14 cellular contexts compared by ENCODE assay signal in genomic region chr1:9671377-9672140, GRCh38. TPM values are rescaled to one million over a fixed set of nuclear protein-coding genes. Genes with fewer than 3 reads are reported as not detected.
DNase-seq lines count a peak whose midpoint lies in the region; ATAC-seq, FAIRE-seq and TF ChIP-seq lines count a peak whose summit lies in the region.
"Had no signal": no experiment of that assay in that cellular context is flagged by ENCODE, and none has a peak within 500 bp of the region (broad histone marks: within the 10 kb centered on the region; RNA-seq: fewer than 3 reads in every experiment).

No MANE protein-coding gene starts in this region.

- no peak overlapping the region for H3K4me3 ChIP-seq in K562
- H3K4me3 ChIP-seq: BLaER1 treated with 17β-estradiol and CSF1 and Interleukin-3, amounts not matched to agents 10 nM and 100 nM; HAP-1; skin epidermis had no signal

- H2AFZ ChIP-seq in K562 (ENCODE audit: low read depth, low read length), result no peak overlapping the region

- intact Hi-C loops in activated CD4-positive, alpha-beta T cell treated with anti-CD3 and anti-CD28 coated beads, Interleukin-2, amount 10 ng/mL, durations not matched to agents 24 days and 14 days (cut with micrococcal nuclease), result no loop called here
- intact Hi-C loops in K562 (cut with micrococcal nuclease), result no loop called here

- FAIRE-seq in K562 (lab: Jason Lieb, UNC), result no peak

- no peak overlapping the region for H3K27ac ChIP-seq in K562 (ENCODE audit: extremely low read depth, low read depth, low read length)
- H3K27ac ChIP-seq: skin epidermis had no signal

- CTCF ChIA-PET in K562 (lab: Yijun Ruan, JAX; ENCODE audit: low intra/inter-chr PET ratio), result no interaction called here

- in situ Hi-C loops in K562 (cut with MboI), result no loop called here

- no peaks in the 10 kb centered on the region for H3K27me3 Mint-ChIP-seq in activated CD4-positive, alpha-beta T cell treated with anti-CD3 and anti-CD28 coated beads, Interleukin-2, amount 10 ng/mL, durations not matched to agents 24 days and 14 days
- H3K27me3 Mint-ChIP-seq in osteocyte (ENCODE audit: unreplicated experiment), result no peaks in the 10 kb centered on the region

- TF ChIP-seq RAD21 in K562 (CRISPR knock-in tag; conservative IDR thresholded peaks at IDR 0.05 in 1 of 2, IDR thresholded peaks at IDR 0.05 in 1 of 2), result no peak

- no peak overlapping the region for H3K4me2 ChIP-seq in K562 (ENCODE audit: insufficient read depth, low read length)

- ATAC-seq in K562 (peak; percentile 24; the same call in 1 of the 3 replicates), GM18861 (IDR thresholded peaks at IDR 0.05; ENCODE audit: unreplicated experiment) (no peak)

- POLR2A ChIA-PET in K562 (lab: Yijun Ruan, JAX), result interaction anchor here (0.5 to 2.3 kb wide), 5 partner anchors 9 to 40 kb away, joined by 3 to 11 read pairs (median 3); no protein-coding TSS in a partner anchor

- no peaks in the 10 kb centered on the region for H3K9me1 ChIP-seq in K562 (ENCODE audit: control insufficient read depth, insufficient read depth, low read length)

- TF ChIP-seq EP300 in K562 (IDR thresholded peaks at IDR 0.05; ENCODE audit: low read length), result no peak

- DNase-seq in activated CD4-positive, alpha-beta T cell treated with anti-CD3 and anti-CD28 coated beads, Interleukin-2, amount 10 ng/mL, durations not matched to agents 24 days and 14 days, result no peak
- no peak for DNase-seq in activated CD4-positive, alpha-beta T cell treated with anti-CD3 and anti-CD28 coated beads for 1 hour
- DNase-seq in NCI-H226 (peak; percentile 70), K562 (ENCODE audit: extremely low read depth in 1 of 4, low spot score in 3 of 4) (no peak), renal cortical epithelial cell (ENCODE audit: low read depth) (peak; percentile 99), osteocyte (ENCODE audit: extremely low spot score, unreplicated experiment) (no peak), GOT3 (lab: John Stamatoyannopoulos, UW) (no peak)
- DNase-seq: NCI-H2107; stimulated activated naive CD4-positive, alpha-beta T cell; T-helper 2 cell had no signal

- H3K4me1 ChIP-seq in K562 (replicated peaks in 1 of 2; ENCODE audit: control insufficient read depth in 2 of 2, insufficient read depth in 2 of 2, low read length in 2 of 2), result peaks cover 0 to 8% of the 10 kb centered on the region in 2 experiments; a peak in 2 of 5 replicates
- H3K4me1 ChIP-seq: HAP-1 had no signal

- no peak for TF ChIP-seq CTCF in K562 (IDR thresholded peaks at IDR 0.05 in 2 of 3, conservative IDR thresholded peaks at IDR 0.05 in 1 of 3; ENCODE audit: insufficient read depth in 2 of 3, low read depth in 1 of 3, low read length in 3 of 3)
- no peak for TF ChIP-seq CTCF in osteocyte (IDR thresholded peaks at IDR 0.05)

- WGBS in K562 (ENCODE audit: insufficient coverage, low coverage, missing lambda C conversion rate), result 41% methylated on average over 8 of the region's 8 CpGs

- H3K9me3 Mint-ChIP-seq in activated CD4-positive, alpha-beta T cell treated with anti-CD3 and anti-CD28 coated beads, Interleukin-2, amount 10 ng/mL, durations not matched to agents 24 days and 14 days, result no peaks in the 10 kb centered on the region
- no peaks in the 10 kb centered on the region for H3K9me3 Mint-ChIP-seq in osteocyte (ENCODE audit: unreplicated experiment)

- no TSS peak for BruUV-seq in K562 (replicated peaks; lab: Mats Ljungman, UMichigan)

- H3K36me3 ChIP-seq in K562 (ENCODE audit: control insufficient read depth, insufficient read depth, low read length), result no peaks in the 10 kb centered on the region
- H3K36me3 ChIP-seq: HAP-1 had no signal

- H3K4me3 Mint-ChIP-seq in activated CD4-positive, alpha-beta T cell treated with anti-CD3 and anti-CD28 coated beads, Interleukin-2, amount 10 ng/mL, durations not matched to agents 24 days and 14 days, result peak overlapping the region; percentile 40
- H3K4me3 Mint-ChIP-seq in osteocyte (ENCODE audit: unreplicated experiment), result no peak overlapping the region

- peaks cover 37% of the 10 kb centered on the region for H3K4me1 Mint-ChIP-seq in activated CD4-positive, alpha-beta T cell treated with anti-CD3 and anti-CD28 coated beads, Interleukin-2, amount 10 ng/mL, durations not matched to agents 24 days and 14 days
- H3K4me1 Mint-ChIP-seq in osteocyte (ENCODE audit: unreplicated experiment), result peaks cover 4% of the 10 kb centered on the region

- no peaks in the 10 kb centered on the region for H3K9me3 ChIP-seq in K562 (replicated peaks; ENCODE audit: control insufficient read depth, insufficient read depth, low read depth, low read length)
- H3K9me3 ChIP-seq: BLaER1 treated with 17β-estradiol and CSF1 and Interleukin-3, amounts not matched to agents 10 nM and 100 nM; HAP-1 had no signal

- H3K9ac ChIP-seq in K562 (ENCODE audit: insufficient read depth in 1 of 2, low read depth in 2 of 2, low read length in 2 of 2), result 0 out of 4 replicates have a peak overlapping the region, but pooled peaks of 1 of the 2 experiments have one; percentile 58
- H3K9ac ChIP-seq: BLaER1 treated with 17β-estradiol and CSF1 and Interleukin-3, amounts not matched to agents 10 nM and 100 nM had no signal

- no peaks in the 10 kb centered on the region for H3K79me2 ChIP-seq in K562 (ENCODE audit: control insufficient read depth, insufficient read depth, low read length)

- no peaks in the 10 kb centered on the region for H4K20me1 ChIP-seq in K562 (replicated peaks; ENCODE audit: control insufficient read depth, insufficient read depth, low read length)

- peak overlapping the region; percentile 86 for H3K27ac Mint-ChIP-seq in activated CD4-positive, alpha-beta T cell treated with anti-CD3 and anti-CD28 coated beads, Interleukin-2, amount 10 ng/mL, durations not matched to agents 24 days and 14 days
- no peak overlapping the region for H3K27ac Mint-ChIP-seq in osteocyte (ENCODE audit: unreplicated experiment)

- peaks cover 58% of the 10 kb centered on the region for H3K36me3 Mint-ChIP-seq in activated CD4-positive, alpha-beta T cell treated with anti-CD3 and anti-CD28 coated beads, Interleukin-2, amount 10 ng/mL, durations not matched to agents 24 days and 14 days (ENCODE audit: low read depth)
- no peaks in the 10 kb centered on the region for H3K36me3 Mint-ChIP-seq in osteocyte (ENCODE audit: unreplicated experiment)

- H3K27me3 ChIP-seq in K562 (ENCODE audit: control insufficient read depth in 2 of 2, insufficient read depth in 2 of 2, low read length in 2 of 2), result 0 out of 5 replicates have a peak, but pooled peaks cover 0 to 2% of the 10 kb centered on the region in 2 experiments
- H3K27me3 ChIP-seq: BLaER1 treated with 17β-estradiol and CSF1 and Interleukin-3, amounts not matched to agents 10 nM and 100 nM had no signal

- TF ChIP-seq POLR2A in K562 (conservative IDR thresholded peaks at IDR 0.05), result no peak

TF ChIP-seq in K562, 482 proteins besides CTCF, POLR2A, EP300 and RAD21 (continues in another document):
- TF ChIP-seq ZNF695 (CRISPR knock-in tag; IDR thresholded peaks at IDR 0.05) (no peak), MAFG (tag; conservative IDR thresholded peaks at IDR 0.05) (peak; percentile 33; the same call in 1 of the 2 replicates), ZNF449 (CRISPR knock-in tag; IDR thresholded peaks at IDR 0.05) (no peak), FIP1L1 (IDR thresholded peaks at IDR 0.05; ENCODE audit: low read depth, low read length, poor library complexity, severe bottlenecking) (no peak), ZNF316 (IDR thresholded peaks at IDR 0.05) (peak; percentile 74), LARP7 (IDR thresholded peaks at IDR 0.05) (no peak)
- TF ChIP-seq, protein P1, sequence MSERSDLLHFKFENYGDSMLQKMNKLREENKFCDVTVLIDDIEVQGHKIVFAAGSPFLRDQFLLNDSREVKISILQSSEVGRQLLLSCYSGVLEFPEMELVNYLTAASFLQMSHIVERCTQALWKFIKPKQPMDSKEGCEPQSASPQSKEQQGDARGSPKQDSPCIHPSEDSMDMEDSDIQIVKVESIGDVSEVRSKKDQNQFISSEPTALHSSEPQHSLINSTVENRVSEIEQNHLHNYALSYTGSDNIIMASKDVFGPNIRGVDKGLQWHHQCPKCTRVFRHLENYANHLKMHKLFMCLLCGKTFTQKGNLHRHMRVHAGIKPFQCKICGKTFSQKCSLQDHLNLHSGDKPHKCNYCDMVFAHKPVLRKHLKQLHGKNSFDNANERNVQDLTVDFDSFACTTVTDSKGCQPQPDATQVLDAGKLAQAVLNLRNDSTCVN (CRISPR knock-in tag; IDR thresholded peaks at IDR 0.05), result no peak

RNA-seq across cellular contexts. Expression of gene PIK3CD, which starts 20.0 kb away (rescaled TPM):
- 233 TPM in 2 replicates for total RNA-seq in activated CD4-positive, alpha-beta T cell treated with anti-CD3 and anti-CD28 coated beads, Interleukin-2, amount 10 ng/mL, durations not matched to agents 24 days and 14 days
- total RNA-seq in K562 (2011; cell fraction: chromatin; rRNA removed; ENCODE audit: low replicate concordance), result 17.5 and 44.3 TPM in 2 replicates
- total RNA-seq in K562 (2011; cell fraction: nucleolus; rRNA removed), result 32.4 and 33.3 TPM in 2 replicates
- 16.6 and 20.1 TPM in 2 replicates for total RNA-seq in K562 (2011; cell fraction: nucleoplasm; rRNA removed)
- total RNA-seq in K562 (2014; rRNA removed), result 7.4 and 15.2 TPM in 2 replicates
- 4.4 and 5.1 TPM in 2 replicates for total RNA-seq in K562 (2014; rRNA removed; fragmentation: Illumina TruSeq; extraction: Trizol)
- 7.2 and 8.2 TPM in 2 replicates for total RNA-seq in K562 (2015; rRNA removed; fragmentation: Illumina TruSeq; extraction: Trizol)
- total RNA-seq in K562 (2021), result 19.5 and 20.8 TPM in 2 replicates
- 5.6 and 14.8 TPM in 2 replicates for polyA plus RNA-seq in K562 (2011; rRNA removed)
- 8.3 and 11.4 TPM in 2 replicates for polyA plus RNA-seq in K562 (2011; cell fraction: cytosol; rRNA removed)
- polyA plus RNA-seq in K562 (2011; cell fraction: nucleus; rRNA removed), result 24.4 and 38.0 TPM in 2 replicates
- 11.3 and 21.5 TPM in 2 replicates for polyA plus RNA-seq in K562 (2012)
- 9.5 and 12.5 TPM in 2 replicates for polyA plus RNA-seq in K562 (2014; fragmentation: Illumina TruSeq; extraction: Trizol)
- 1 to 10 TPM; 1.8 to 2.0 TPM for polyA plus RNA-seq in K562 (2014; fragmentation: Nextera tagmentation; extraction: Ambion mirVana)
- 10.8 and 11.1 TPM in 2 replicates for polyA plus RNA-seq in K562 (2014; rRNA removed)
- polyA minus RNA-seq in K562 (2011; rRNA and poly(A)+ RNA removed), result 5.2 and 8.9 TPM in 2 replicates
- polyA minus RNA-seq in K562 (2011; cell fraction: cytosol; rRNA and poly(A)+ RNA removed), result 7.1 and 15.0 TPM in 2 replicates
- 12.5 and 24.8 TPM in 2 replicates for polyA minus RNA-seq in K562 (2011; cell fraction: nucleus; rRNA and poly(A)+ RNA removed)
- total RNA-seq in renal cortical epithelial cell, result 18.4 and 29.5 TPM in 2 replicates
- total RNA-seq in osteocyte, result 10.1 and 14.6 TPM in 2 replicates

Comparison
In these comparisons a context has a peak if more than half of its experiments do, and no peak if none do; other contexts are left out.
1. DNase-seq: peak in NCI-H226 (single experiment) and renal cortical epithelial cell (single experiment); none in activated CD4-positive, alpha-beta T cell treated with anti-CD3 and anti-CD28 coated beads, Interleukin-2, amount 10 ng/mL, durations not matched to agents 24 days and 14 days (single experiment), activated CD4-positive, alpha-beta T cell treated with anti-CD3 and anti-CD28 coated beads for 1 hour (single experiment), K562 (0 of 4), osteocyte (single experiment) and GOT3 (single experiment).